1 cellular context compared by ENCODE assay signal in the genomic region with DNA sequence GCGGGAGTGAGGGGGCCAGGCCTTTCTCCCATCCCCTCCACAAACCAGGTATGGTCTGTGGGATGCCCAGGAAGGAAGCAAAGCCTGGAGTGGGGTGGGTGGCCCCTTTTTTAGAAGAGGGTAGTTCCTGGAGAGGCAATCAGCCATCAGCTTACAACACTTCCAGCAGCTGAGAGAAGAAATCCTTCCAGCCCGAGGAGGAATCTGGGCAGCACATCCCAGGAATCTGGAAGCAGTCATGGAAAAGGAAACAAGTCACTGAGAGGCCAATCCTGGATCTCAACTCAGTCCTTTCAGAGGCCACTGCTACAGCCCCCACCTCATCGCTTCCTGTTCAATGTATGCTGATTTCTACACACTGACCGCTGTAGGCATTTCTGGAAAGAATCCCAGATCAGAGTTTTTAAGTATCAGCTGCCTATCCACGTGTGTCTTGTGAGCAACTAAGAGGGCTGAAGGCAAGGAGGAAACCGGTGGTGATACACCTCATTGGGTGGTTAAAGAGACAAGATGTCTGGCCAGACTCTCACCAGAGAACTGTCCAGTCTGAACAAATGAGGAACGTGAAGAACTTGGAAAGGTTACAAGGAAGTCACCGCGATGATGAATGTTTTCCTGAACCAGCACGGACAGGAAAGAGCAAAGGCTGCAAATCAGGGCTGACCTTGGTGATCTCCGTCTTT.
TF ChIP-seq lines count a peak whose summit lies in the region.

No MANE protein-coding gene starts in this region.

TF ChIP-seq in K562, 482 proteins besides CTCF, POLR2A, EP300 and RAD21 (continued from another document):
- TF ChIP-seq, protein P1, sequence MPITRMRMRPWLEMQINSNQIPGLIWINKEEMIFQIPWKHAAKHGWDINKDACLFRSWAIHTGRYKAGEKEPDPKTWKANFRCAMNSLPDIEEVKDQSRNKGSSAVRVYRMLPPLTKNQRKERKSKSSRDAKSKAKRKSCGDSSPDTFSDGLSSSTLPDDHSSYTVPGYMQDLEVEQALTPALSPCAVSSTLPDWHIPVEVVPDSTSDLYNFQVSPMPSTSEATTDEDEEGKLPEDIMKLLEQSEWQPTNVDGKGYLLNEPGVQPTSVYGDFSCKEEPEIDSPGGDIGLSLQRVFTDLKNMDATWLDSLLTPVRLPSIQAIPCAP (CRISPR knock-in tag; IDR thresholded peaks at IDR 0.05; ENCODE audit: borderline replicate concordance): no peak
- TF ChIP-seq RFX5 (IDR thresholded peaks at IDR 0.05; ENCODE audit: low read depth, low read length) (no peak), NR2C2 (CRISPR knock-in tag; IDR thresholded peaks at IDR 0.05) (no peak), NR2C2 (tag; IDR thresholded peaks at IDR 0.05) (peak; percentile 41; the same call in 1 of the 2 replicates), NR3C1 (CRISPR knock-in tag; IDR thresholded peaks at IDR 0.05) (no peak), KAT2B (IDR thresholded peaks at IDR 0.05; ENCODE audit: low read depth, low read length) (no peak)
- TF ChIP-seq, protein P2, sequence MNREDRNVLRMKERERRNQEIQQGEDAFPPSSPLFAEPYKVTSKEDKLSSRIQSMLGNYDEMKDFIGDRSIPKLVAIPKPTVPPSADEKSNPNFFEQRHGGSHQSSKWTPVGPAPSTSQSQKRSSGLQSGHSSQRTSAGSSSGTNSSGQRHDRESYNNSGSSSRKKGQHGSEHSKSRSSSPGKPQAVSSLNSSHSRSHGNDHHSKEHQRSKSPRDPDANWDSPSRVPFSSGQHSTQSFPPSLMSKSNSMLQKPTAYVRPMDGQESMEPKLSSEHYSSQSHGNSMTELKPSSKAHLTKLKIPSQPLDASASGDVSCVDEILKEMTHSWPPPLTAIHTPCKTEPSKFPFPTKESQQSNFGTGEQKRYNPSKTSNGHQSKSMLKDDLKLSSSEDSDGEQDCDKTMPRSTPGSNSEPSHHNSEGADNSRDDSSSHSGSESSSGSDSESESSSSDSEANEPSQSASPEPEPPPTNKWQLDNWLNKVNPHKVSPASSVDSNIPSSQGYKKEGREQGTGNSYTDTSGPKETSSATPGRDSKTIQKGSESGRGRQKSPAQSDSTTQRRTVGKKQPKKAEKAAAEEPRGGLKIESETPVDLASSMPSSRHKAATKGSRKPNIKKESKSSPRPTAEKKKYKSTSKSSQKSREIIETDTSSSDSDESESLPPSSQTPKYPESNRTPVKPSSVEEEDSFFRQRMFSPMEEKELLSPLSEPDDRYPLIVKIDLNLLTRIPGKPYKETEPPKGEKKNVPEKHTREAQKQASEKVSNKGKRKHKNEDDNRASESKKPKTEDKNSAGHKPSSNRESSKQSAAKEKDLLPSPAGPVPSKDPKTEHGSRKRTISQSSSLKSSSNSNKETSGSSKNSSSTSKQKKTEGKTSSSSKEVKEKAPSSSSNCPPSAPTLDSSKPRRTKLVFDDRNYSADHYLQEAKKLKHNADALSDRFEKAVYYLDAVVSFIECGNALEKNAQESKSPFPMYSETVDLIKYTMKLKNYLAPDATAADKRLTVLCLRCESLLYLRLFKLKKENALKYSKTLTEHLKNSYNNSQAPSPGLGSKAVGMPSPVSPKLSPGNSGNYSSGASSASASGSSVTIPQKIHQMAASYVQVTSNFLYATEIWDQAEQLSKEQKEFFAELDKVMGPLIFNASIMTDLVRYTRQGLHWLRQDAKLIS (CRISPR knock-in tag; IDR thresholded peaks at IDR 0.05): no peak
TF ChIP-seq in K562: peak in this region for 4.
